In genomic region chr1:84253891-84254290, GRCh38 we compare ENCODE assay signal across 10 cellular contexts. TPM values are rescaled to one million over a fixed set of nuclear protein-coding genes. Genes with fewer than 3 reads are reported as not detected.
DNase-seq lines count a peak whose midpoint lies in the region; ATAC-seq, FAIRE-seq and TF ChIP-seq lines count a peak whose summit lies in the region.
"Had no signal": no experiment of that assay in that cellular context is flagged by ENCODE, and none has a peak within 500 bp of the region (broad histone marks: within the 10 kb centered on the region; RNA-seq: fewer than 3 reads in every experiment).

No MANE protein-coding gene starts in this region.

- ATAC-seq in GM18858 (IDR thresholded peaks at IDR 0.05; ENCODE audit: unreplicated experiment) (no peak), HG03095 (IDR thresholded peaks at IDR 0.05; ENCODE audit: unreplicated experiment) (no peak)
- ATAC-seq: GM12878 had no signal

- no peak overlapping the region for H3K4me3 ChIP-seq in fibroblast of mammary gland (ENCODE audit: control insufficient read depth, low read depth, low read length)
- H3K4me3 ChIP-seq: GM12878 had no signal

- peak overlapping the region; percentile 24 for H3K27ac Mint-ChIP-seq in osteocyte (ENCODE audit: unreplicated experiment)

- H3K4me3 Mint-ChIP-seq in osteocyte (ENCODE audit: unreplicated experiment) = no peak overlapping the region

- peaks cover 10% of the 10 kb centered on the region for H3K4me1 Mint-ChIP-seq in osteocyte (ENCODE audit: unreplicated experiment)

- no peaks in the 10 kb centered on the region for H3K27me3 Mint-ChIP-seq in osteocyte (ENCODE audit: unreplicated experiment)

- no peak for TF ChIP-seq CTCF in fibroblast of mammary gland (conservative IDR thresholded peaks at IDR 0.05; ENCODE audit: control insufficient read depth, insufficient read depth, low read depth, low read length)
- no peak for TF ChIP-seq CTCF in osteocyte (IDR thresholded peaks at IDR 0.05)

- peak; percentile 76 for FAIRE-seq in RCC 7860 (lab: Jason Lieb, UNC)
- FAIRE-seq: colon, GM12878 had no signal

- H3K36me3 Mint-ChIP-seq in osteocyte (ENCODE audit: unreplicated experiment) = no peaks in the 10 kb centered on the region

- no peaks in the 10 kb centered on the region for H3K9me3 Mint-ChIP-seq in osteocyte (ENCODE audit: unreplicated experiment)

- DNase-seq in EL = peak; percentile 88
- DNase-seq in RCC 7860 (ENCODE audit: low spot score) = peak; percentile 87
- DNase-seq in fibroblast of mammary gland (ENCODE audit: low read depth) = peak; percentile 81
- DNase-seq in osteocyte (ENCODE audit: extremely low spot score, unreplicated experiment) = no peak
- DNase-seq in SKM-1 treated with dmso at 0.1 percent for 144 hours (lab: John Stamatoyannopoulos, UW; ENCODE audit: unreplicated experiment) = no peak
- DNase-seq in activated CD8-positive, alpha-beta memory T cell treated with anti-CD3 and anti-CD28 coated beads, Interleukin-2, amount 50 U/mL, for 48 hours = no peak

RNA-seq across cellular contexts. Expression of gene SAMD13, which starts 47.6 kb away (rescaled TPM):
- 0.81 and 0.99 TPM in 2 replicates for total RNA-seq in osteocyte

Comparison
In these comparisons a context has a peak if more than half of its experiments do, and no peak if none do; other contexts are left out.
1. DNase-seq: peak in EL (single experiment), RCC 7860 (single experiment) and fibroblast of mammary gland (single experiment); none in osteocyte (single experiment), SKM-1 treated with dmso at 0.1 percent for 144 hours (single experiment) and activated CD8-positive, alpha-beta memory T cell treated with anti-CD3 and anti-CD28 coated beads, Interleukin-2, amount 50 U/mL, for 48 hours (single experiment).